ENCODE assay signal across 16 cellular contexts in the genomic region with DNA sequence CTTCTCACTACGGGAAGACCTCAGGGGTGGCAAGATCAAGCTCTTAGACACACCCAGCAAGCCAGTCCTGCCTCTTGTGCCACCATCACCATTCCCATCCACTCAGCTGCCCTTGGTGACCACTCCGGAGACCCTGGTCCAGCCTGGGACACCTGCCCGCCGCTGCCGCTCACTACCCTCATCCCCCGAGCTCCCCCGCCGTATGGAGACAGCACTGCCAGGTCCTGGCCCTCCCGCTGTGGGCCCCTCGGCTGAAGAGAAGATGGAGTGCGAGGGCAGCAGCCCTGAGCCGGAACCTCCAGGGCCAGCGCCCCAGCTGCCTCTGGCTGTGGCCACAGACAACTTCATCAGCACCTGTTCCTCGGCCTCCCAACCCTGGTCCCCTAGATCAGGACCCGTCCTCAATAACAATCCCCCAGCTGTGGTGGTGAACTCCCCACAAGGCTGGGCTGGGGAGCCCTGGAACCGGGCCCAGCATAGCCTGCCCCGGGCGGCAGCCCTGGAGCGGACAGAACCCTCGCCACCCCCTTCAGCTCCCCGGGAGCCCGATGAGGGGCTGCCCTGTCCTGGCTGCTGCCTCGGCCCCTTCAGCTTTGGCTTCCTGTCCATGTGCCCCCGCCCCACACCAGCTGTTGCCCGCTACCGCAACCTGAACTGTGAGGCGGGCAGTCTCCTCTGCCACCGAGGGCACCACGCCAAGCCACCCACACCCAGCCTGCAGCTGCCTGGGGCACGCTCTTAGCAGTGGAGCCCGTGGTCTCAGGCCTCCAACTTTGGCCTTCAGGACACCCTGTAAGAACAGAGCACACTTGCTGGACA. TPM values are rescaled to one million over a fixed set of nuclear protein-coding genes. Genes with fewer than 3 reads are reported as not detected.
"Had no signal": no experiment of that assay in that cellular context is flagged by ENCODE, and none has a peak within 500 bp of the region (broad histone marks: within the 10 kb centered on the region; RNA-seq: fewer than 3 reads in every experiment).

No MANE protein-coding gene starts in this region.

- ATAC-seq: activated CD8-positive, alpha-beta T cell treated with anti-CD3 and anti-CD28 coated beads, Interleukin-2, amount 10 ng/mL, durations not matched to agents 7 days and 5 days; activated naive CD8-positive, alpha-beta T cell treated with anti-CD3 and anti-CD28 coated beads, Interleukin-2, amount 50 U/mL, for 24 hours; stimulated activated naive CD8-positive, alpha-beta T cell treated with anti-CD3 and anti-CD28 coated beads, Interleukin-15, amount 100 ng/mL, for 72 hours had no signal

- H3K4me1 ChIP-seq: colonic mucosa, uterus had no signal

- H3K9me3 ChIP-seq: ascending aorta, colonic mucosa, uterus had no signal

- H3K4me2 ChIP-seq: hepatocyte had no signal

- H3K4me3 ChIP-seq: ascending aorta, colonic mucosa, hepatocyte, uterus had no signal

- H3K27ac ChIP-seq: colonic mucosa, epithelial cell of prostate, hepatocyte, uterus had no signal

- DNase-seq: activated CD4-positive, alpha-beta T cell treated with anti-CD3 and anti-CD28 coated beads for 48 hours; activated CD8-positive, alpha-beta memory T cell treated with anti-CD3 and anti-CD28 coated beads, Interleukin-2, amount 50 U/mL, for 48 hours; activated CD8-positive, alpha-beta T cell treated with anti-CD3 and anti-CD28 coated beads, Interleukin-2, amount 10 ng/mL, durations not matched to agents 7 days and 5 days; activated naive CD4-positive, alpha-beta T cell; activated naive CD8-positive, alpha-beta T cell treated with anti-CD3 and anti-CD28 coated beads, Interleukin-2, amount 50 U/mL, for 24 hours; colonic mucosa; effector CD8-positive, alpha-beta T cell; kidney glomerular epithelial cell; naive B cell; stimulated activated CD4-positive, alpha-beta T cell treated with anti-CD3 and anti-CD28 coated beads, Interleukin-12 subunit alpha, Interleukin-12 subunit beta, amount 100 ng/mL, for 4 hours; stimulated activated CD4-positive, alpha-beta T cell treated with anti-CD3 and anti-CD28 coated beads, Interleukin-2, amount 100 ng/mL, for 48 hours; stimulated activated naive CD8-positive, alpha-beta T cell treated with anti-CD3 and anti-CD28 coated beads, Interleukin-15, amount 100 ng/mL, for 72 hours had no signal

- H3K36me3 ChIP-seq: colonic mucosa, uterus had no signal

- H3K27me3 ChIP-seq: ascending aorta, colonic mucosa, uterus had no signal

RNA-seq across cellular contexts. Expression of a gene that starts 9.0 kb away (rescaled TPM):
- total RNA-seq: ascending aorta had no signal

RNA-seq across cellular contexts. Expression of a gene that starts 41.5 kb away (rescaled TPM):
- total RNA-seq: ascending aorta, hepatocyte had no signal
- polyA plus RNA-seq: hepatocyte had no signal

RNA-seq across cellular contexts. Expression of a gene that starts 48.6 kb away (rescaled TPM):
- polyA plus RNA-seq: hepatocyte had no signal
